In genomic region chr13:20227288-20227687, GRCh38 we compare ENCODE assay signal across 10 cellular contexts. TPM values are rescaled to one million over a fixed set of nuclear protein-coding genes. Genes with fewer than 3 reads are reported as not detected.
"Had no signal": no experiment of that assay in that cellular context is flagged by ENCODE, and none has a peak within 500 bp of the region (broad histone marks: within the 10 kb centered on the region; RNA-seq: fewer than 3 reads in every experiment).

No MANE protein-coding gene starts in this region.

- H3K36me3 Mint-ChIP-seq: IgD-negative memory B cell had no signal

- H3K4me3 ChIP-seq: GM23338, HAP-1 had no signal

- H3K27ac ChIP-seq: HL-60 had no signal

- H3K27ac Mint-ChIP-seq: GM23338, HFFc6, IgD-negative memory B cell had no signal

- H3K4me1 ChIP-seq: HAP-1 had no signal

- H3K4me3 Mint-ChIP-seq: GM23338, HFFc6, IgD-negative memory B cell had no signal

- ATAC-seq: GM23338, HCT116, HepG2 had no signal

- DNase-seq: H7, HFFc6 had no signal

- H3K9me3 Mint-ChIP-seq: GM23338, HFFc6, IgD-negative memory B cell had no signal

- H3K36me3 ChIP-seq: HAP-1 had no signal

- H3K9me3 ChIP-seq: HAP-1 had no signal

RNA-seq across cellular contexts. Expression of gene GJB6, which starts 4.8 kb away (rescaled TPM):
- total RNA-seq: GM23338, H1, H7, HepG2, HFFc6, HT1080 had no signal

RNA-seq across cellular contexts. Expression of gene GJB2, which starts 34.5 kb away (rescaled TPM):
- total RNA-seq: GM23338, HFFc6 had no signal
